In the genomic region with DNA sequence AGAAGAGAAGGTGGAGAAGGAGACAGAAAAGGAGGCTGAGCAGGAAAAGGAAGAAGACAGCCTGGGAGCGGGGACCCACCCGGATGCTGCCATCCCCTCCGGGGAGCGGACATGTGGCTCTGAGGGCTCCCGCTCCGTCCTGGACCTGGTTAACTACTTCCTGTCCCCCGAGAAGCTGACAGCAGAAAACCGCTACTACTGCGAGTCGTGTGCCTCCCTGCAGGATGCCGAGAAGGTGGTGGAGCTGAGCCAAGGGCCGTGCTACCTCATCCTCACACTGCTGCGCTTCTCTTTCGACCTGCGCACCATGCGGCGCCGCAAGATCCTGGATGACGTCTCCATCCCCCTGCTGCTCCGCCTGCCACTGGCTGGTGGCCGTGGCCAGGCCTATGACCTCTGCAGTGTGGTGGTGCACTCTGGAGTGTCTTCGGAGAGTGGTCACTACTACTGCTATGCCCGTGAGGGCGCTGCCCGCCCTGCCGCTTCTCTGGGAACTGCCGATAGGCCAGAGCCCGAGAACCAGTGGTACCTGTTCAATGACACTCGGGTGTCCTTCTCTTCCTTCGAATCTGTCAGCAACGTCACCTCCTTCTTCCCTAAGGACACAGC, we compare ENCODE assay signal across 20 cellular contexts. TPM values are rescaled to one million over a fixed set of nuclear protein-coding genes. Genes with fewer than 3 reads are reported as not detected.
DNase-seq lines count a peak whose midpoint lies in the region; ATAC-seq and TF ChIP-seq lines count a peak whose summit lies in the region.
"Had no signal": no experiment of that assay in that cellular context is flagged by ENCODE, and none has a peak within 500 bp of the region (broad histone marks: within the 10 kb centered on the region; RNA-seq: fewer than 3 reads in every experiment).

No MANE protein-coding gene starts in this region.

- H3K9ac ChIP-seq in endodermal cell (ENCODE audit: extremely low read depth, low read length, poor library complexity, severe bottlenecking), result no peak overlapping the region
- H3K9ac ChIP-seq: KMS-11 had no signal

- no peaks in the 10 kb centered on the region for H3K9me3 Mint-ChIP-seq in T-helper 2 cell treated with Interferon-gamma antibody and Interleukin-4, amounts not matched to agents 5 μg/mL and 100 μg/mL, for 36 hours
- no peaks in the 10 kb centered on the region for H3K9me3 Mint-ChIP-seq in CD4-positive, alpha-beta T cell
- no peaks in the 10 kb centered on the region for H3K9me3 Mint-ChIP-seq in endodermal cell
- H3K9me3 Mint-ChIP-seq in T-cell, result no peaks in the 10 kb centered on the region
- H3K9me3 Mint-ChIP-seq in type B pancreatic cell, result peaks cover 6% of the 10 kb centered on the region

- no peak for TF ChIP-seq POLR2A in spleen (IDR thresholded peaks at IDR 0.05)

- H3K4me1 ChIP-seq in endodermal cell (ENCODE audit: control insufficient read depth, insufficient read depth, low read length) (peaks cover 20% of the 10 kb centered on the region), spleen (no peaks in the 10 kb centered on the region)
- H3K4me1 ChIP-seq: SJSA1 had no signal

- no peak for TF ChIP-seq CTCF in CD4-positive, alpha-beta T cell (IDR thresholded peaks at IDR 0.05)
- no peak for TF ChIP-seq CTCF in endodermal cell (conservative IDR thresholded peaks at IDR 0.05)
- no peak for TF ChIP-seq CTCF in spleen (IDR thresholded peaks at IDR 0.05 in 8 of 11, conservative IDR thresholded peaks at IDR 0.05 in 3 of 11)
- TF ChIP-seq CTCF in type B pancreatic cell (conservative IDR thresholded peaks at IDR 0.05), result no peak

- H3K27me3 Mint-ChIP-seq in T-helper 2 cell treated with Interferon-gamma antibody and Interleukin-4, amounts not matched to agents 5 μg/mL and 100 μg/mL, for 36 hours (ENCODE audit: low read depth), result no peaks in the 10 kb centered on the region
- H3K27me3 Mint-ChIP-seq in CD4-positive, alpha-beta T cell, result no peaks in the 10 kb centered on the region
- H3K27me3 Mint-ChIP-seq in endodermal cell (ENCODE audit: insufficient read depth) (no peaks in the 10 kb centered on the region), T-cell (no peaks in the 10 kb centered on the region), type B pancreatic cell (no peaks in the 10 kb centered on the region)

- ATAC-seq in CD4-positive, alpha-beta T cell (ENCODE audit: poor library complexity), result no peak
- ATAC-seq in HG02852 (IDR thresholded peaks at IDR 0.05; ENCODE audit: unreplicated experiment), result no peak
- no peak for ATAC-seq in T-cell (replicated peaks in 1 of 4)
- ATAC-seq: HepG2, PC-3 had no signal

- H3K36me3 ChIP-seq in endodermal cell (ENCODE audit: control insufficient read depth, insufficient read depth, low read length) (peaks cover 37% of the 10 kb centered on the region), spleen (peaks cover 0 to 86% (median 21%) of the 10 kb centered on the region in 6 donors)
- H3K36me3 ChIP-seq: SJSA1 had no signal

- peak overlapping the region; percentile 55 for H3K27ac Mint-ChIP-seq in T-helper 2 cell treated with Interferon-gamma antibody and Interleukin-4, amounts not matched to agents 5 μg/mL and 100 μg/mL, for 36 hours
- H3K27ac Mint-ChIP-seq in CD4-positive, alpha-beta T cell, result peak overlapping the region; percentile 59
- peak overlapping the region; percentile 21 for H3K27ac Mint-ChIP-seq in endodermal cell
- no peak overlapping the region for H3K27ac Mint-ChIP-seq in T-cell
- H3K27ac Mint-ChIP-seq in type B pancreatic cell, result no peak overlapping the region

- 93 to 99% methylated on average over 28 to 31 of the region's 31 CpGs for WGBS in endodermal cell (ENCODE audit: insufficient coverage in 1 of 2, insufficient read length in 1 of 2), 2 experiments
- WGBS in spleen, 5 donors, result 88 to 91% (median 89%) methylated on average over 16 to 31 of the region's 31 CpGs

- intact Hi-C loops in CD4-positive, alpha-beta T cell (cut with DNase I, micrococcal nuclease), result no loop called here
- intact Hi-C loops in spleen (cut with DNase I; ENCODE audit: low total_unique reads), result no loop called here

- peaks cover 10% of the 10 kb centered on the region for H3K4me1 Mint-ChIP-seq in T-helper 2 cell treated with Interferon-gamma antibody and Interleukin-4, amounts not matched to agents 5 μg/mL and 100 μg/mL, for 36 hours (ENCODE audit: low read depth)
- H3K4me1 Mint-ChIP-seq in CD4-positive, alpha-beta T cell (ENCODE audit: low read depth), result peaks cover 34% of the 10 kb centered on the region
- H3K4me1 Mint-ChIP-seq in endodermal cell, result peaks cover 18% of the 10 kb centered on the region
- H3K4me1 Mint-ChIP-seq in T-cell, result peaks cover 18 to 37% (median 22%) of the 10 kb centered on the region in 3 donors
- peaks cover 4% of the 10 kb centered on the region for H3K4me1 Mint-ChIP-seq in type B pancreatic cell (ENCODE audit: unreplicated experiment)

- DNase-seq in T-helper 2 cell treated with Interferon-gamma antibody and Interleukin-4, amounts not matched to agents 5 μg/mL and 100 μg/mL, for 36 hours (ENCODE audit: low spot score), result no peak
- no peak for DNase-seq in T-helper 2 cell
- peak in 1 of 10 experiments; percentile 25 for DNase-seq in CD4-positive, alpha-beta T cell
- no peak for DNase-seq in endodermal cell
- peak; percentile 74 for DNase-seq in spleen
- DNase-seq in T-cell, result no peak
- no peak for DNase-seq in type B pancreatic cell (ENCODE audit: extremely low spot score, unreplicated experiment)
- DNase-seq: 8988T, DMS 273 treated with DMSO at 0.1 percent for 48 hours, NCI-H1048, NCI-H1436 treated with DMSO at 0.1 percent for 48 hours, NCI-H2081, NCI-H510A, NCI-H774, PC-3 had no signal

- no peak overlapping the region for H3K27ac ChIP-seq in CD4-positive, alpha-beta T cell (ENCODE audit: low read depth, low read length)
- H3K27ac ChIP-seq in endodermal cell (ENCODE audit: low read depth, low read length) (no peak overlapping the region), spleen (no peak overlapping the region)
- H3K27ac ChIP-seq: KMS-11, RWPE1, SJSA1 had no signal

- H3K4me3 ChIP-seq in endodermal cell (ENCODE audit: low read length) (no peak overlapping the region), spleen (no peak overlapping the region)
- H3K4me3 ChIP-seq: SJSA1 had no signal

- no peaks in the 10 kb centered on the region for H3K27me3 ChIP-seq in CD4-positive, alpha-beta T cell (ENCODE audit: control insufficient read depth, insufficient read depth, low read length)
- no peaks in the 10 kb centered on the region for H3K27me3 ChIP-seq in endodermal cell (ENCODE audit: control insufficient read depth, insufficient read depth, low read length, poor library complexity, severe bottlenecking)
- H3K27me3 ChIP-seq in spleen (replicated peaks in 1 of 7), result no peaks in the 10 kb centered on the region
- H3K27me3 ChIP-seq: SJSA1 had no signal

- POLR2A ChIA-PET in CD4-positive, alpha-beta T cell (lab: Charles Lee), result no interaction called here
- POLR2A ChIA-PET in T-cell (lab: Charles Lee), result no interaction called here

- H3K36me3 Mint-ChIP-seq in T-helper 2 cell treated with Interferon-gamma antibody and Interleukin-4, amounts not matched to agents 5 μg/mL and 100 μg/mL, for 36 hours (ENCODE audit: low read depth), result peaks cover 54% of the 10 kb centered on the region
- peaks cover 62% of the 10 kb centered on the region for H3K36me3 Mint-ChIP-seq in CD4-positive, alpha-beta T cell (ENCODE audit: low read depth)
- peaks cover 37% of the 10 kb centered on the region for H3K36me3 Mint-ChIP-seq in endodermal cell (ENCODE audit: low read depth)
- peaks cover 55% of the 10 kb centered on the region for H3K36me3 Mint-ChIP-seq in T-cell
- H3K36me3 Mint-ChIP-seq in type B pancreatic cell, result peaks cover 33% of the 10 kb centered on the region

- no peaks in the 10 kb centered on the region for H3K9me3 ChIP-seq in CD4-positive, alpha-beta T cell (ENCODE audit: control insufficient read depth, low read length)
- no peaks in the 10 kb centered on the region for H3K9me3 ChIP-seq in endodermal cell (ENCODE audit: control insufficient read depth, low read length)
- no peaks in the 10 kb centered on the region for H3K9me3 ChIP-seq in spleen
- H3K9me3 ChIP-seq: SJSA1 had no signal

- CTCF ChIA-PET in CD4-positive, alpha-beta T cell (lab: Charles Lee), result no interaction called here
- CTCF ChIA-PET in T-cell (lab: Charles Lee), result no interaction called here

- no peak overlapping the region for H3K4me3 Mint-ChIP-seq in T-helper 2 cell treated with Interferon-gamma antibody and Interleukin-4, amounts not matched to agents 5 μg/mL and 100 μg/mL, for 36 hours
- no peak overlapping the region for H3K4me3 Mint-ChIP-seq in CD4-positive, alpha-beta T cell
- no peak overlapping the region for H3K4me3 Mint-ChIP-seq in endodermal cell
- H3K4me3 Mint-ChIP-seq in T-cell, result no peak overlapping the region
- no peak overlapping the region for H3K4me3 Mint-ChIP-seq in type B pancreatic cell

RNA-seq across cellular contexts. Expression of a gene that starts 21.4 kb away (rescaled TPM):
- total RNA-seq in CD4-positive, alpha-beta T cell, result 10 to 100 TPM; 29.2 to 33.1 TPM
- total RNA-seq in endodermal cell (10 to 100 TPM in 1 of 2 donors, 1 to 10 TPM in 1; 8.6 to 11.2 TPM), spleen (1 to 10 TPM; 5.6 to 9.5 (median 6.5) TPM), T-cell (10 to 100 TPM; 14.3 to 18.1 (median 15.4) TPM), type B pancreatic cell (ENCODE audit: low replicate concordance) (8.9 and 9.7 TPM in 2 replicates)
- 8.2 TPM for polyA plus RNA-seq in endodermal cell (2013, experiment 1 of 2)
- polyA plus RNA-seq in endodermal cell (2013, experiment 2 of 2), result 6.9 TPM
- polyA plus RNA-seq in spleen, result 1 to 10 TPM; 1.6 to 6.5 (median 1.6) TPM

RNA-seq across cellular contexts. Expression of a gene that starts 21.7 kb away (rescaled TPM):
- total RNA-seq in CD4-positive, alpha-beta T cell, result 1 to 10 TPM; 3.5 to 6.5 TPM
- total RNA-seq in endodermal cell, result 1 to 10 TPM; 4.1 to 4.6 TPM
- 4.5 TPM for polyA plus RNA-seq in endodermal cell (2013, experiment 1 of 2)
- polyA plus RNA-seq in endodermal cell (2013, experiment 2 of 2), result 4.4 TPM
- total RNA-seq in spleen, result 10 to 100 TPM in 2 of 7 donors, 1 to 10 TPM in 5; 6.0 to 13.6 (median 7.2) TPM
- 1 to 10 TPM; 1.2 to 3.4 (median 1.4) TPM for polyA plus RNA-seq in spleen
- 10 to 100 TPM in 2 of 5 donors, 1 to 10 TPM in 3; 3.4 to 13.2 (median 9.7) TPM for total RNA-seq in T-cell
- total RNA-seq in type B pancreatic cell (ENCODE audit: low replicate concordance), result 9.7 and 10.7 TPM in 2 replicates

Comparison
In these comparisons a context has a peak if more than half of its experiments do, and no peak if none do; other contexts are left out.
1. H3K27ac Mint-ChIP-seq: peak in T-helper 2 cell treated with Interferon-gamma antibody and Interleukin-4, amounts not matched to agents 5 μg/mL and 100 μg/mL, for 36 hours (single experiment), CD4-positive, alpha-beta T cell (single experiment) and endodermal cell (single experiment); none in T-cell (0 of 2) and type B pancreatic cell (single experiment).